20 cellular contexts compared by ENCODE assay signal in genomic region chr18:68186039-68186438, GRCh38.
DNase-seq lines count a peak whose midpoint lies in the region; ATAC-seq and TF ChIP-seq lines count a peak whose summit lies in the region.
"Had no signal": no experiment of that assay in that cellular context is flagged by ENCODE, and none has a peak within 500 bp of the region (broad histone marks: within the 10 kb centered on the region; RNA-seq: fewer than 3 reads in every experiment).

No MANE protein-coding gene starts in this region.

- TF ChIP-seq CTCF in IMR-90 (conservative IDR thresholded peaks at IDR 0.05; ENCODE audit: low read depth, low read length) (no peak), OCI-LY3 (IDR thresholded peaks at IDR 0.05; ENCODE audit: low read depth, low read length) (no peak), hepatocyte (IDR thresholded peaks at IDR 0.05; ENCODE audit: poor library complexity) (no peak)

- H4K5ac ChIP-seq in IMR-90 (ENCODE audit: low read depth, low read length) = no peak overlapping the region

- CTCF ChIA-PET in IMR-90 (lab: Yijun Ruan, JAX) = no interaction called here

- WGBS in IMR-90 (ENCODE audit: extremely low coverage in 2 of 2, insufficient read length in 1 of 2), 2 experiments = no CpG with 5 or more reads among the region's 5 CpGs
- 82% methylated on average over 5 of the region's 5 CpGs for WGBS in hepatocyte (ENCODE audit: low lambda C conversion rate, missing lambda C conversion rate)

- H3K23ac ChIP-seq in IMR-90 (ENCODE audit: low read depth, low read length) = no peak overlapping the region

- no peaks in the 10 kb centered on the region for H3K27me3 ChIP-seq in IMR-90 (ENCODE audit: control insufficient read depth, insufficient read depth, low read length)
- no peaks in the 10 kb centered on the region for H3K27me3 ChIP-seq in OCI-LY3 (ENCODE audit: low read depth, low read length)
- no peaks in the 10 kb centered on the region for H3K27me3 ChIP-seq in hepatocyte

- H3K36me3 ChIP-seq in IMR-90 (ENCODE audit: control insufficient read depth, insufficient read depth, low read length) (no peaks in the 10 kb centered on the region), OCI-LY3 (replicated peaks; ENCODE audit: low read depth, low read length) (no peaks in the 10 kb centered on the region), hepatocyte (replicated peaks; ENCODE audit: insufficient read depth, low read depth) (no peaks in the 10 kb centered on the region)

- H2BK15ac ChIP-seq in IMR-90 (ENCODE audit: low read depth, low read length) = no peak overlapping the region

- H3K79me1 ChIP-seq in IMR-90 (ENCODE audit: low read depth in 1 of 2, low read length in 2 of 2) = no peaks in the 10 kb centered on the region

- H3K9me2 ChIP-seq in hepatocyte (replicated peaks; ENCODE audit: insufficient read depth) = no peaks in the 10 kb centered on the region

- H2AFZ ChIP-seq in IMR-90 (replicated peaks; ENCODE audit: low read length, poor library complexity) (no peak overlapping the region), OCI-LY3 (ENCODE audit: low read depth, low read length) (peak overlapping the region; percentile 52; the same call in 1 of the 2 replicates), hepatocyte (no peak overlapping the region)

- H2BK5ac ChIP-seq in IMR-90 (ENCODE audit: low read depth, low read length, poor library complexity, severe bottlenecking) = no peak overlapping the region

- H3K56ac ChIP-seq in IMR-90 (ENCODE audit: extremely low read depth, insufficient read depth, low read length) = no peak overlapping the region

- H4K20me1 ChIP-seq in IMR-90 (ENCODE audit: insufficient read depth, low read length) (no peaks in the 10 kb centered on the region), OCI-LY3 (ENCODE audit: insufficient read depth, low read length) (no peaks in the 10 kb centered on the region), hepatocyte (ENCODE audit: insufficient read depth, poor library complexity, severe bottlenecking) (no peaks in the 10 kb centered on the region)

- H3K9me1 ChIP-seq in IMR-90 (ENCODE audit: insufficient read depth, low read length) = no peaks in the 10 kb centered on the region; the same call in 1 of the 2 replicates

- H4K8ac ChIP-seq in IMR-90 (ENCODE audit: low read depth in 2 of 2, low read length in 2 of 2) = no peak overlapping the region

- no peak overlapping the region for H3K9ac ChIP-seq in IMR-90 (ENCODE audit: low read depth, low read length)
- H3K9ac ChIP-seq in OCI-LY3 (ENCODE audit: low read length) = no peak overlapping the region

- in situ Hi-C loops in IMR-90 (cut with MboI; ENCODE audit: low sequenced_read_pairs) = no loop called here

- H3K27ac ChIP-seq in IMR-90 (ENCODE audit: insufficient read depth, low read length) (no peak overlapping the region), OCI-LY3 (ENCODE audit: low read length) (no peak overlapping the region), hepatocyte (no peak overlapping the region)
- H3K27ac ChIP-seq: A549 had no signal

- TF ChIP-seq RAD21 in IMR-90 (IDR thresholded peaks at IDR 0.05; ENCODE audit: low read length) = no peak

- H2BK120ac ChIP-seq in IMR-90 (ENCODE audit: low read depth, low read length) = no peak overlapping the region

- dilution Hi-C loops in IMR-90 (cut with HindIII; ENCODE audit: low sequenced_read_pairs, unreplicated experiment) = no loop called here

- H4K91ac ChIP-seq in IMR-90 (ENCODE audit: insufficient read depth, low read depth, low read length) = no peak overlapping the region

- H3K4me2 ChIP-seq in IMR-90 (ENCODE audit: low read depth, low read length) = no peak overlapping the region
- no peak overlapping the region for H3K4me2 ChIP-seq in OCI-LY3 (ENCODE audit: low read length)
- H3K4me2 ChIP-seq in hepatocyte = peak overlapping the region; percentile 8
- H3K4me2 ChIP-seq: A549 had no signal

- H2BK20ac ChIP-seq in IMR-90 (ENCODE audit: low read depth, low read length) = no peak overlapping the region

- H3K14ac ChIP-seq in IMR-90 (replicated peaks; ENCODE audit: low read depth, low read length) = no peak overlapping the region

- intact Hi-C loops in IMR-90 (cut with micrococcal nuclease) = no loop called here

- no peak overlapping the region for H3K4ac ChIP-seq in IMR-90 (ENCODE audit: low read depth, low read length)

- H2AK9ac ChIP-seq in IMR-90 (replicated peaks; ENCODE audit: low read depth, low read length, poor library complexity) = no peak overlapping the region

- H3K79me2 ChIP-seq in OCI-LY3 (ENCODE audit: low read length) (no peaks in the 10 kb centered on the region), hepatocyte (no peaks in the 10 kb centered on the region)

- no peak overlapping the region for H3K18ac ChIP-seq in IMR-90 (ENCODE audit: low read depth, low read length)

- H3K9me3 ChIP-seq in IMR-90 (ENCODE audit: control insufficient read depth, insufficient read depth, low read length) (no peaks in the 10 kb centered on the region), OCI-LY3 (ENCODE audit: insufficient read depth, low read length) (no peaks in the 10 kb centered on the region), hepatocyte (ENCODE audit: low read depth) (no peaks in the 10 kb centered on the region)
- H3K9me3 ChIP-seq: A549 had no signal

- no peak for ATAC-seq in IMR-90 (ENCODE audit: low read depth)
- ATAC-seq: A549 had no signal

- DNase-seq in IMR-90 = no peak
- DNase-seq in hepatocyte (ENCODE audit: low spot score) = no peak
- no peak for DNase-seq in activated gamma-delta T cell (lab: John Stamatoyannopoulos, UW)
- no peak for DNase-seq in NCI-H2029 (lab: John Stamatoyannopoulos, UW)
- DNase-seq in activated CD4-positive, CD25-positive, alpha-beta regulatory T cell treated with anti-CD3 and anti-CD28 coated beads, Interleukin-2, amount 50 U/mL, for 72 hours = no peak
- DNase-seq: 8988T; ACHN; AML-193; C1 segment of cervical spinal cord; Calu3; CD4-positive, alpha-beta memory T cell; COR-L47; DMS53; DMS79 treated with DMSO at 0.1 percent for 48 hours; GF-D8; GOT3; H7; HCEC 1CT had no signal

- H3K4me1 ChIP-seq in IMR-90 (ENCODE audit: control insufficient read depth, insufficient read depth, low read length) (no peaks in the 10 kb centered on the region; the same call in 1 of the 2 replicates), OCI-LY3 (ENCODE audit: low read length) (no peaks in the 10 kb centered on the region), hepatocyte (ENCODE audit: insufficient read depth) (no peaks in the 10 kb centered on the region)
- H3K4me1 ChIP-seq: A549 had no signal

- POLR2A ChIA-PET in IMR-90 (lab: Charles Lee; ENCODE audit: unreplicated experiment) = no interaction called here

- no TSS peak for BruUV-seq in IMR-90 (replicated peaks; lab: Mats Ljungman, UMichigan)

- no peak overlapping the region for H2AK5ac ChIP-seq in IMR-90 (ENCODE audit: low read depth, low read length)

- no peak overlapping the region for H3K4me3 ChIP-seq in IMR-90 (ENCODE audit: insufficient read depth, low read depth, low read length)
- no peak overlapping the region for H3K4me3 ChIP-seq in OCI-LY3 (ENCODE audit: low read length)
- no peak overlapping the region for H3K4me3 ChIP-seq in hepatocyte
- H3K4me3 ChIP-seq: A549 had no signal

- TF ChIP-seq POLR2A in IMR-90 (IDR thresholded peaks at IDR 0.05; ENCODE audit: low read depth, low read length) = no peak

TF ChIP-seq in IMR-90, 13 proteins besides CTCF, POLR2A, EP300 and RAD21:
- no peak for TF ChIP-seq FOS (IDR thresholded peaks at IDR 0.05; ENCODE audit: low read depth, low read length)
- TF ChIP-seq CEBPB (IDR thresholded peaks at IDR 0.05; ENCODE audit: low read depth, low read length) = peak; percentile 90
